8 cellular contexts compared by ENCODE assay signal in the genomic region with DNA sequence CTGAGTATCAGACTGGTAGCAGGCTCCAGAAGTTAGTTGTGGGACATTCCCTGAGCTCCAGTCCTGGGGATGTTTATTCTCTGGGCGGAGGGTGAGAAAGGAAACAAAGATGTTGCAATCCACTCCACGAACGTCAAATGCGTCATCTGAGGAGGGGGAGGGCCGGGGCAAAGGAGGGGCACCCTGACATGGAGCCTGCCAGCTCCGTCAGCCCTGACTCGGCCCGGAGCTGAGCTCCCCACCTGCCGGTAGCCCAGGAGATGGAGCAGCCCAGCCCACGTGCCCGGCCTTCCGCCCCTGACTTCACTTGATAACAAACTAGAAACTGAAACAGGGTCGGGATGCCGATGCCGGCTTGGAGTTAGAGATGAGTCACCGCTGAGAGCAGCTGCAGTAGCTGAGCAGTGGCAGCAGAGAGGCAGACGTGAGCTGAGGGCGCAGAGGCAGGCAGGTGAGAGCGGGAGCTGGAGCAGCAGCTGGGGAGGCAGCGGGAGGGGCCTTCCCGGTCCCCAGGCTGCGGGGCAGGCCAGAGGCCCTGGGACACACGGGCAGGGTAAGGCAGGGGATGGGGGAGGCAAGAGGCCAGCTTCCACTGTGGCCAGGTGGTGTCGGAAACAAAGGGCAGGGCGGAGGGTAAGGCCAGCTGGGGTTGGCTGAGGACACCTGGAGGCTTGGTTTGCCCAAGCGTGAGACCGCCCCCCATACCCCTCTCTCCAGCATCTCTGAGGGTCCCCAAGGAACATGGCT. TPM values are rescaled to one million over a fixed set of nuclear protein-coding genes. Genes with fewer than 3 reads are reported as not detected.
A peak's percentile ranks its signal among the peaks of the same experiment; 100 is the strongest.
DNase-seq lines count a peak whose midpoint lies in the region; TF ChIP-seq lines count a peak whose summit lies in the region.

Gene ISG20, plus strand, starts transcription at position 391 of the 747 bp plus-strand sequence. Its CDS starts 351 bp downstream, at position 742.

- DNase-seq in ELR (ENCODE audit: low read depth) (peak; percentile 98), GM23248 (peak; percentile 97), Karpas-422 (peak; percentile 95), SJCRH30 (peak; percentile 93 to 94), foreskin melanocyte (peak; percentile 50), substantia nigra (lab: John Stamatoyannopoulos, UW) (peak in 42 of 49 donors; percentile 33 to 87 (median 67))
- DNase-seq in activated gamma-delta T cell treated with anti-CD3 and anti-CD28 coated beads, Interleukin-2, amount 50 U/mL, for 16 hours (ENCODE audit: low read depth), result peak; percentile 92

- 6% methylated on average over 26 to 27 of the region's 27 CpGs for WGBS in GM23248 (ENCODE audit: low coverage in 1 of 2, low lambda C conversion rate in 2 of 2, missing lambda C conversion rate in 2 of 2), 2 experiments

- peaks cover 8% of the 10 kb centered on the region for H3K4me1 ChIP-seq in GM23248 (ENCODE audit: insufficient read depth)
- H3K4me1 ChIP-seq in Karpas-422 (ENCODE audit: low read length), result peaks cover 89% of the 10 kb centered on the region
- H3K4me1 ChIP-seq in SJCRH30, result peaks cover 12% of the 10 kb centered on the region
- H3K4me1 ChIP-seq in neutrophil (ENCODE audit: control insufficient read depth in 1 of 2, insufficient read depth in 1 of 2, low read depth in 1 of 2, low read length in 1 of 2), result peaks cover 50 to 53% of the 10 kb centered on the region in 2 experiments

- H3K79me2 ChIP-seq in GM23248 (ENCODE audit: insufficient read depth) (no peaks in the 10 kb centered on the region), Karpas-422 (ENCODE audit: low read length) (peaks cover 3% of the 10 kb centered on the region)

- peak within 1 kb of the TSS; percentile 64 for H3K4me2 ChIP-seq in GM23248 (ENCODE audit: unreplicated experiment)
- H3K4me2 ChIP-seq in Karpas-422 (ENCODE audit: low read depth, low read length, poor library complexity, severe bottlenecking), result peak within 1 kb of the TSS; percentile 88

- peaks cover 42% of the 10 kb centered on the region for H3F3A ChIP-seq in GM23248 (ENCODE audit: insufficient read depth)

- TF ChIP-seq CTCF in neutrophil (IDR thresholded peaks at IDR 0.05), result peak; percentile 98

- in situ Hi-C loops in GM23248 (cut with MboI), result no loop called here

- H3K27ac ChIP-seq in GM23248 (peak within 1 kb of the TSS; percentile 96), Karpas-422 (ENCODE audit: low read length) (peak within 1 kb of the TSS; percentile 92), SJCRH30 (peak within 1 kb of the TSS; percentile 47), neutrophil (peak within 1 kb of the TSS; percentile 97), substantia nigra (ENCODE audit: low read depth, low read length, poor library complexity, severe bottlenecking) (peak within 1 kb of the TSS; percentile 79)

- H3K27me3 ChIP-seq in GM23248 (replicated peaks; ENCODE audit: insufficient read depth) (no peaks in the 10 kb centered on the region), Karpas-422 (ENCODE audit: low read length) (no peaks in the 10 kb centered on the region), SJCRH30 (no peaks in the 10 kb centered on the region), neutrophil (no peaks in the 10 kb centered on the region)

- H4K20me1 ChIP-seq in GM23248 (ENCODE audit: insufficient read depth), result no peaks in the 10 kb centered on the region
- H4K20me1 ChIP-seq in Karpas-422 (ENCODE audit: insufficient read depth, low read depth, low read length), result no peaks in the 10 kb centered on the region

- H3K36me3 ChIP-seq in GM23248 (ENCODE audit: low read depth) (no peaks in the 10 kb centered on the region; the same call in 1 of the 2 replicates), Karpas-422 (ENCODE audit: insufficient read depth, low read length) (peaks cover 4% of the 10 kb centered on the region; the same call in 1 of the 2 replicates), SJCRH30 (peaks cover 6% of the 10 kb centered on the region), neutrophil (peaks cover 25% of the 10 kb centered on the region)

- H3K4me3 ChIP-seq in GM23248 (peak within 1 kb of the TSS; percentile 66), Karpas-422 (ENCODE audit: low read length) (peak within 1 kb of the TSS; percentile 67), SJCRH30 (peak within 1 kb of the TSS; percentile 42), neutrophil (ENCODE audit: low read depth in 1 of 2, low read length in 1 of 2) (peak within 1 kb of the TSS; percentile 80 to 81)

- H2AFZ ChIP-seq in GM23248 (peak within 1 kb of the TSS; percentile 44), Karpas-422 (ENCODE audit: low read length) (no peak within 1 kb of the TSS)

- H3K9me3 ChIP-seq in GM23248 (ENCODE audit: low read depth) (no peaks in the 10 kb centered on the region), Karpas-422 (ENCODE audit: low read length) (no peaks in the 10 kb centered on the region), SJCRH30 (replicated peaks) (no peaks in the 10 kb centered on the region), neutrophil (no peaks in the 10 kb centered on the region)

- peak within 1 kb of the TSS; percentile 83 for H3K9ac ChIP-seq in GM23248
- peak within 1 kb of the TSS; percentile 76 for H3K9ac ChIP-seq in Karpas-422 (ENCODE audit: low read length)

- H3K9me2 ChIP-seq in GM23248 (ENCODE audit: insufficient read depth) (no peaks in the 10 kb centered on the region), Karpas-422 (replicated peaks; ENCODE audit: insufficient read depth, low read length) (no peaks in the 10 kb centered on the region)

RNA-seq across cellular contexts. Expression of gene ISG20, which starts in this region (rescaled TPM):
- total RNA-seq in GM23248 (2014; rRNA removed; shearing (Covaris generic)), result not detected in 2 replicates
- polyA plus RNA-seq in GM23248 (2016; fragmentation: Nextera tagmentation; extraction: Ambion mirVana), result 0.93 and 1.4 TPM in 2 replicates
- total RNA-seq in Karpas-422 (2014; rRNA removed; shearing (Covaris generic); ENCODE audit: low replicate concordance), result 112 and 259 TPM in 2 replicates
- 0.97 and 1.0 TPM in 2 replicates for total RNA-seq in SJCRH30 (2014; rRNA removed; shearing (Covaris generic))

Comparison
In these comparisons a context has a peak if more than half of its experiments do, and no peak if none do; other contexts are left out.
1. Peak in every context shown above with its lines: DNase-seq, H3K4me3 ChIP-seq and H3K27ac ChIP-seq.
2. RNA of gene ISG20 (total RNA-seq): 112 to 259 TPM in Karpas-422; 0.97 to 1.0 TPM in SJCRH30 and not detected in GM23248; every median in the first group is over 10 times any median in the second.
3. H3K27ac ChIP-seq: peak in every context shown above with its lines; median percentile 97 in neutrophil; 96 in GM23248; 92 in Karpas-422; 79 in substantia nigra; 47 in SJCRH30.